27 cellular contexts compared by ENCODE assay signal in the genomic region with DNA sequence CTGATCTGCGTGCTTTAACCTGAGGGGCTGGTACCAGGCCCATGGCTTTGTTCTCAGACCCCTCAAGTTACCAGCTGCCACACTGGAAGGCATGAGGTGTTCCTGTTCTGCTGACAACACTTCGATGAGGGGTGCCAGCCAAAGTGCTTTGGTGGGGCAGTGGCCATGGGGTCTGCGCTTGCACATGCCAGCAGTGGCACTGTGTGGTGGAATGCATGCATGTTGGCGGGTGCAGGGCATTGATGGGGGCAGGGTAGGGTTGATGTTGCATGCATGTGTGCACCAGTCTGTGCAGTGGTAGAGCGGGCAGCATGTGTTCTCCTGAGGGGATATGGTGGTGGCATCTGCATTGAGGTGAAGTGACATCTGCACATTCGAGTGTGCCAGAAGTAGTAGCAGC.
"Had no signal": no experiment of that assay in that cellular context is flagged by ENCODE, and none has a peak within 500 bp of the region (broad histone marks: within the 10 kb centered on the region; RNA-seq: fewer than 3 reads in every experiment).

No MANE protein-coding gene starts in this region.

- H3K27ac ChIP-seq: adrenal gland, body of pancreas, esophagus muscularis mucosa, foreskin keratinocyte, gastrocnemius medialis had no signal

- H3K27me3 ChIP-seq: adrenal gland, body of pancreas, esophagus muscularis mucosa, foreskin keratinocyte, gastrocnemius medialis had no signal

- H3K4me3 ChIP-seq: adrenal gland, body of pancreas, esophagus muscularis mucosa, gastrocnemius medialis had no signal

- H3K4me1 ChIP-seq: adrenal gland, body of pancreas, esophagus muscularis mucosa, foreskin keratinocyte, gastrocnemius medialis had no signal

- DNase-seq: activated CD4-positive, alpha-beta memory T cell treated with anti-CD3 and anti-CD28 coated beads for 36 hours; activated CD4-positive, alpha-beta T cell treated with anti-CD3 and anti-CD28 coated beads for 36 hours; activated CD4-positive, alpha-beta T cell treated with anti-CD3 and anti-CD28 coated beads, Interleukin-2, amount 10 ng/mL, durations not matched to agents 24 days and 14 days; activated CD4-positive, CD25-positive, alpha-beta regulatory T cell; activated CD4-positive, CD25-positive, alpha-beta regulatory T cell treated with anti-CD3 and anti-CD28 coated beads, Interleukin-2, amount 50 U/mL, for 72 hours; activated CD8-positive, alpha-beta memory T cell treated with anti-CD3 and anti-CD28 coated beads, Interleukin-2, amount 10 ng/mL, durations not matched to agents 7 days and 5 days; activated CD8-positive, alpha-beta memory T cell treated with anti-CD3 and anti-CD28 coated beads, Interleukin-2, amount 50 U/mL, for 4 hours; activated CD8-positive, alpha-beta T cell treated with anti-CD3 and anti-CD28 coated beads, Interleukin-2, amount 10 ng/mL, durations not matched to agents 7 days and 5 days; activated effector memory CD4-positive, alpha-beta T cell treated with anti-CD3 and anti-CD28 coated beads, Interleukin-2, amount 50 U/mL, for 16 hours; activated naive CD4-positive, alpha-beta T cell treated with anti-CD3 and anti-CD28 coated beads for 36 hours; activated naive CD8-positive, alpha-beta T cell treated with anti-CD3 and anti-CD28 coated beads for 36 hours; activated naive CD8-positive, alpha-beta T cell treated with anti-CD3 and anti-CD28 coated beads, Interleukin-2, amount 50 U/mL, for 24 hours; activated T-cell treated with anti-CD3 and anti-CD28 coated beads, Interleukin-2, amount 50 U/mL, for 1 hour; activated T-cell treated with anti-CD3 and anti-CD28 coated beads, Interleukin-2, amount 50 U/mL, for 48 hours; adrenal gland; amygdala; body of pancreas; caudate nucleus; cortex of kidney; dermis blood vessel endothelial cell; effector CD4-positive, alpha-beta T cell; effector memory CD8-positive, alpha-beta T cell; erythroblast; foreskin keratinocyte; gastrocnemius medialis; T-helper 2 cell had no signal

- H3K36me3 ChIP-seq: adrenal gland, esophagus muscularis mucosa, gastrocnemius medialis had no signal

- H3K9me3 ChIP-seq: body of pancreas, gastrocnemius medialis had no signal

- ATAC-seq: activated CD4-positive, alpha-beta T cell treated with anti-CD3 and anti-CD28 coated beads for 36 hours; activated CD8-positive, alpha-beta memory T cell treated with anti-CD3 and anti-CD28 coated beads, Interleukin-2, amount 10 ng/mL, durations not matched to agents 7 days and 5 days; activated CD8-positive, alpha-beta T cell treated with anti-CD3 and anti-CD28 coated beads, Interleukin-2, amount 10 ng/mL, durations not matched to agents 7 days and 5 days; body of pancreas; effector memory CD8-positive, alpha-beta T cell; foreskin keratinocyte; gastrocnemius medialis had no signal
